Comparison of ENCODE assay signal across 2 cellular contexts in the genomic region with DNA sequence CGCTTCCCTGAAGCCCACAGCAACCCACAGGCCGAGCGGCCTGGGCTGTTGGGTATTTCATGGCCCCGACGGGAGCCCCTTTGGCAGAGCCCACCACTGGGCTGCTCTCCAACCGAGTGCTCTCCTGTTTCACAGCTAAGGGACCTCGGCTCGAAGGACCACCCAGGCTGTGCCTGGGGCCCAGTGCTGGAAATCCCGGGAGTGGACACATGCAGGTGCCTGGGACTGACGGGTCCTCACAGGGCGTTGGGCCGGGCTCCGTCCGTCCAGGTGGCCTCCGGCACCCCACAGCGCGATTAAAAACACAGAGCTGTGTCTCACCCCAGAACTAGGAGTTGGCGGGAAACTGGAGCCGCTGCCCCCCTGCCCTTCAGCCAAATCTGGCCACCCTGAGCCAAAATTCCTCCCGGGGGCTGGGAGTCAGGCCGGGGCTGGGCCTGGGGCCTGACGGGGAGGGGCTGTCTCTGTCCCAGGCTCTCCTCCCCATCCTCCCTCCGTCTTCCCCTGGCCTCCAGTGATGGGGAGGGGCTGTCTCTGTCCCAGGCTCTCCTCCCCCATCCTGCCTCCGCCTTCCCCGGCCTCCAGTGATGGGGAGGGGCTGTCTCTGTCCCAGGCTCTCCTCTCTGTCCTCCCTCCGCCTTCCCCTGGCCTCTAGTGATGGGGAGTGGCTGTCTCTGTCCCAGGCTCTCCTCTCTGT.
TF ChIP-seq lines count a peak whose summit lies in the region.

No MANE protein-coding gene starts in this region.

TF ChIP-seq in A549, 52 proteins besides CTCF, POLR2A, EP300 and RAD21:
- TF ChIP-seq KDM1A (IDR thresholded peaks at IDR 0.05; ENCODE audit: low read depth) (no peak), RCOR1 (IDR thresholded peaks at IDR 0.05; ENCODE audit: low read depth, low read length) (no peak), RARB (CRISPR knock-in tag; IDR thresholded peaks at IDR 0.05) (no peak), NFE2L2 (conservative IDR thresholded peaks at IDR 0.05; ENCODE audit: low read length) (no peak), HOXB13 (CRISPR knock-in tag; IDR thresholded peaks at IDR 0.05; ENCODE audit: low read depth) (no peak), FOSL2 (IDR thresholded peaks at IDR 0.05) (no peak), FOSL2 (CRISPR knock-in tag; IDR thresholded peaks at IDR 0.05) (no peak), MAZ (IDR thresholded peaks at IDR 0.05; ENCODE audit: borderline replicate concordance, low read depth, low read length) (no peak), ZSCAN20 (CRISPR knock-in tag; IDR thresholded peaks at IDR 0.05) (no peak), CBX8 (IDR thresholded peaks at IDR 0.05) (no peak), HMGXB4 (CRISPR knock-in tag; IDR thresholded peaks at IDR 0.05; ENCODE audit: borderline replicate concordance) (no peak), PBX3 (IDR thresholded peaks at IDR 0.05) (no peak), KDM5A (IDR thresholded peaks at IDR 0.05) (no peak), HES2 (IDR thresholded peaks at IDR 0.05) (no peak)
- TF ChIP-seq, protein P1, sequence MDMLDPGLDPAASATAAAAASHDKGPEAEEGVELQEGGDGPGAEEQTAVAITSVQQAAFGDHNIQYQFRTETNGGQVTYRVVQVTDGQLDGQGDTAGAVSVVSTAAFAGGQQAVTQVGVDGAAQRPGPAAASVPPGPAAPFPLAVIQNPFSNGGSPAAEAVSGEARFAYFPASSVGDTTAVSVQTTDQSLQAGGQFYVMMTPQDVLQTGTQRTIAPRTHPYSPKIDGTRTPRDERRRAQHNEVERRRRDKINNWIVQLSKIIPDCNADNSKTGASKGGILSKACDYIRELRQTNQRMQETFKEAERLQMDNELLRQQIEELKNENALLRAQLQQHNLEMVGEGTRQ (IDR thresholded peaks at IDR 0.05) = no peak
- TF ChIP-seq, protein P2, sequence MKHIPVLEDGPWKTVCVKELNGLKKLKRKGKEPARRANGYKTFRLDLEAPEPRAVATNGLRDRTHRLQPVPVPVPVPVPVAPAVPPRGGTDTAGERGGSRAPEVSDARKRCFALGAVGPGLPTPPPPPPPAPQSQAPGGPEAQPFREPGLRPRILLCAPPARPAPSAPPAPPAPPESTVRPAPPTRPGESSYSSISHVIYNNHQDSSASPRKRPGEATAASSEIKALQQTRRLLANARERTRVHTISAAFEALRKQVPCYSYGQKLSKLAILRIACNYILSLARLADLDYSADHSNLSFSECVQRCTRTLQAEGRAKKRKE (CRISPR knock-in tag; IDR thresholded peaks at IDR 0.05; ENCODE audit: low read depth) = no peak
- TF ChIP-seq, protein P3, sequence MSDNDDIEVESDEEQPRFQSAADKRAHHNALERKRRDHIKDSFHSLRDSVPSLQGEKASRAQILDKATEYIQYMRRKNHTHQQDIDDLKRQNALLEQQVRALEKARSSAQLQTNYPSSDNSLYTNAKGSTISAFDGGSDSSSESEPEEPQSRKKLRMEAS (IDR thresholded peaks at IDR 0.05) = no peak

TF ChIP-seq in SK-N-SH treated with all-trans-retinoic acid at 6 μM for 48 hours, 23 proteins besides CTCF, POLR2A, EP300 and RAD21:
- TF ChIP-seq, protein P4, sequence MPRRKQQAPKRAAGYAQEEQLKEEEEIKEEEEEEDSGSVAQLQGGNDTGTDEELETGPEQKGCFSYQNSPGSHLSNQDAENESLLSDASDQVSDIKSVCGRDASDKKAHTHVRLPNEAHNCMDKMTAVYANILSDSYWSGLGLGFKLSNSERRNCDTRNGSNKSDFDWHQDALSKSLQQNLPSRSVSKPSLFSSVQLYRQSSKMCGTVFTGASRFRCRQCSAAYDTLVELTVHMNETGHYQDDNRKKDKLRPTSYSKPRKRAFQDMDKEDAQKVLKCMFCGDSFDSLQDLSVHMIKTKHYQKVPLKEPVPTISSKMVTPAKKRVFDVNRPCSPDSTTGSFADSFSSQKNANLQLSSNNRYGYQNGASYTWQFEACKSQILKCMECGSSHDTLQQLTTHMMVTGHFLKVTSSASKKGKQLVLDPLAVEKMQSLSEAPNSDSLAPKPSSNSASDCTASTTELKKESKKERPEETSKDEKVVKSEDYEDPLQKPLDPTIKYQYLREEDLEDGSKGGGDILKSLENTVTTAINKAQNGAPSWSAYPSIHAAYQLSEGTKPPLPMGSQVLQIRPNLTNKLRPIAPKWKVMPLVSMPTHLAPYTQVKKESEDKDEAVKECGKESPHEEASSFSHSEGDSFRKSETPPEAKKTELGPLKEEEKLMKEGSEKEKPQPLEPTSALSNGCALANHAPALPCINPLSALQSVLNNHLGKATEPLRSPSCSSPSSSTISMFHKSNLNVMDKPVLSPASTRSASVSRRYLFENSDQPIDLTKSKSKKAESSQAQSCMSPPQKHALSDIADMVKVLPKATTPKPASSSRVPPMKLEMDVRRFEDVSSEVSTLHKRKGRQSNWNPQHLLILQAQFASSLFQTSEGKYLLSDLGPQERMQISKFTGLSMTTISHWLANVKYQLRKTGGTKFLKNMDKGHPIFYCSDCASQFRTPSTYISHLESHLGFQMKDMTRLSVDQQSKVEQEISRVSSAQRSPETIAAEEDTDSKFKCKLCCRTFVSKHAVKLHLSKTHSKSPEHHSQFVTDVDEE (CRISPR knock-in tag; IDR thresholded peaks at IDR 0.05) = no peak
- TF ChIP-seq, protein P5, sequence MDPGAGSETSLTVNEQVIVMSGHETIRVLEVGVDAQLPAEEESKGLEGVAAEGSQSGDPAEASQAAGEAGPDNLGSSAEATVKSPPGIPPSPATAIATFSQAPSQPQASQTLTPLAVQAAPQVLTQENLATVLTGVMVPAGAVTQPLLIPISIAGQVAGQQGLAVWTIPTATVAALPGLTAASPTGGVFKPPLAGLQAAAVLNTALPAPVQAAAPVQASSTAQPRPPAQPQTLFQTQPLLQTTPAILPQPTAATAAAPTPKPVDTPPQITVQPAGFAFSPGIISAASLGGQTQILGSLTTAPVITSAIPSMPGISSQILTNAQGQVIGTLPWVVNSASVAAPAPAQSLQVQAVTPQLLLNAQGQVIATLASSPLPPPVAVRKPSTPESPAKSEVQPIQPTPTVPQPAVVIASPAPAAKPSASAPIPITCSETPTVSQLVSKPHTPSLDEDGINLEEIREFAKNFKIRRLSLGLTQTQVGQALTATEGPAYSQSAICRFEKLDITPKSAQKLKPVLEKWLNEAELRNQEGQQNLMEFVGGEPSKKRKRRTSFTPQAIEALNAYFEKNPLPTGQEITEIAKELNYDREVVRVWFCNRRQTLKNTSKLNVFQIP (CRISPR knock-in tag; IDR thresholded peaks at IDR 0.05; ENCODE audit: borderline replicate concordance, low read depth) = no peak
- TF ChIP-seq ZFP30 (CRISPR knock-in tag; IDR thresholded peaks at IDR 0.05) (no peak), ZNF8 (CRISPR knock-in tag; IDR thresholded peaks at IDR 0.05) (no peak), ISL1 (CRISPR knock-in tag; IDR thresholded peaks at IDR 0.05) (no peak), ESRRG (CRISPR knock-in tag; IDR thresholded peaks at IDR 0.05) (no peak), TOX (CRISPR knock-in tag; IDR thresholded peaks at IDR 0.05; ENCODE audit: borderline replicate concordance) (no peak), CREB5 (CRISPR knock-in tag; IDR thresholded peaks at IDR 0.05; ENCODE audit: low read depth) (no peak)
- TF ChIP-seq, protein P6, sequence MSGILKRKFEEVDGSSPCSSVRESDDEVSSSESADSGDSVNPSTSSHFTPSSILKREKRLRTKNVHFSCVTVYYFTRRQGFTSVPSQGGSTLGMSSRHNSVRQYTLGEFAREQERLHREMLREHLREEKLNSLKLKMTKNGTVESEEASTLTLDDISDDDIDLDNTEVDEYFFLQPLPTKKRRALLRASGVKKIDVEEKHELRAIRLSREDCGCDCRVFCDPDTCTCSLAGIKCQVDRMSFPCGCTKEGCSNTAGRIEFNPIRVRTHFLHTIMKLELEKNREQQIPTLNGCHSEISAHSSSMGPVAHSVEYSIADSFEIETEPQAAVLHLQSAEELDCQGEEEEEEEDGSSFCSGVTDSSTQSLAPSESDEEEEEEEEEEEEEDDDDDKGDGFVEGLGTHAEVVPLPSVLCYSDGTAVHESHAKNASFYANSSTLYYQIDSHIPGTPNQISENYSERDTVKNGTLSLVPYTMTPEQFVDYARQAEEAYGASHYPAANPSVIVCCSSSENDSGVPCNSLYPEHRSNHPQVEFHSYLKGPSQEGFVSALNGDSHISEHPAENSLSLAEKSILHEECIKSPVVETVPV (CRISPR knock-in tag; IDR thresholded peaks at IDR 0.05) = no peak
